2 cellular contexts compared by ENCODE assay signal in genomic region chr16:85536411-85537330, GRCh38.
TF ChIP-seq lines count a peak whose summit lies in the region.

No MANE protein-coding gene starts in this region.

TF ChIP-seq in K562, 482 proteins besides CTCF, POLR2A, EP300 and RAD21 (continued from another document and continues in another):
- TF ChIP-seq BCL6 (CRISPR knock-in tag; IDR thresholded peaks at IDR 0.05) (0 out of 2 replicates have a peak, but pooled peaks have one; percentile 0), CC2D1A (IDR thresholded peaks at IDR 0.05) (no peak), NELFE (IDR thresholded peaks at IDR 0.05; ENCODE audit: insufficient read depth, insufficient read length) (no peak), CTBP1 (IDR thresholded peaks at IDR 0.05; ENCODE audit: borderline replicate concordance) (peak; percentile 32; the same call in 1 of the 2 replicates), TCF15 (CRISPR knock-in tag; IDR thresholded peaks at IDR 0.05) (0 out of 2 replicates have a peak, but pooled peaks have one; percentile 13), KHSRP (IDR thresholded peaks at IDR 0.05) (no peak), BRF2 (IDR thresholded peaks at IDR 0.05; ENCODE audit: borderline replicate concordance, insufficient read depth, insufficient read length) (no peak), DLX4 (CRISPR knock-in tag; IDR thresholded peaks at IDR 0.05) (no peak), FOXK1 (CRISPR knock-in tag; IDR thresholded peaks at IDR 0.05; ENCODE audit: borderline replicate concordance) (no peak), TRIM24 (IDR thresholded peaks at IDR 0.05) (no peak), HMG20A (CRISPR knock-in tag; conservative IDR thresholded peaks at IDR 0.05) (no peak), MTA2 (IDR thresholded peaks at IDR 0.05; ENCODE audit: low read depth) (no peak), KDM5B (IDR thresholded peaks at IDR 0.05; ENCODE audit: insufficient replicate concordance, low read depth, low read length) (peak; percentile 86), GABPB2 (CRISPR knock-in tag; conservative IDR thresholded peaks at IDR 0.05) (no peak), DACH1 (IDR thresholded peaks at IDR 0.05; ENCODE audit: partially characterized antibody) (no peak), PBX2 (CRISPR knock-in tag; IDR thresholded peaks at IDR 0.05; ENCODE audit: low read depth) (no peak), PBX2 (tag; conservative IDR thresholded peaks at IDR 0.05; ENCODE audit: low read depth) (no peak), EP400 (IDR thresholded peaks at IDR 0.05) (no peak), PHF8 (IDR thresholded peaks at IDR 0.05; ENCODE audit: borderline replicate concordance, low read length) (peak; percentile 43; the same call in 1 of the 2 replicates), ZNF174 (CRISPR knock-in tag; IDR thresholded peaks at IDR 0.05) (no peak), ZNF717 (CRISPR knock-in tag; IDR thresholded peaks at IDR 0.05) (no peak)
- TF ChIP-seq, protein P1, sequence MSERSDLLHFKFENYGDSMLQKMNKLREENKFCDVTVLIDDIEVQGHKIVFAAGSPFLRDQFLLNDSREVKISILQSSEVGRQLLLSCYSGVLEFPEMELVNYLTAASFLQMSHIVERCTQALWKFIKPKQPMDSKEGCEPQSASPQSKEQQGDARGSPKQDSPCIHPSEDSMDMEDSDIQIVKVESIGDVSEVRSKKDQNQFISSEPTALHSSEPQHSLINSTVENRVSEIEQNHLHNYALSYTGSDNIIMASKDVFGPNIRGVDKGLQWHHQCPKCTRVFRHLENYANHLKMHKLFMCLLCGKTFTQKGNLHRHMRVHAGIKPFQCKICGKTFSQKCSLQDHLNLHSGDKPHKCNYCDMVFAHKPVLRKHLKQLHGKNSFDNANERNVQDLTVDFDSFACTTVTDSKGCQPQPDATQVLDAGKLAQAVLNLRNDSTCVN (CRISPR knock-in tag; IDR thresholded peaks at IDR 0.05), result no peak
- TF ChIP-seq, protein P2, sequence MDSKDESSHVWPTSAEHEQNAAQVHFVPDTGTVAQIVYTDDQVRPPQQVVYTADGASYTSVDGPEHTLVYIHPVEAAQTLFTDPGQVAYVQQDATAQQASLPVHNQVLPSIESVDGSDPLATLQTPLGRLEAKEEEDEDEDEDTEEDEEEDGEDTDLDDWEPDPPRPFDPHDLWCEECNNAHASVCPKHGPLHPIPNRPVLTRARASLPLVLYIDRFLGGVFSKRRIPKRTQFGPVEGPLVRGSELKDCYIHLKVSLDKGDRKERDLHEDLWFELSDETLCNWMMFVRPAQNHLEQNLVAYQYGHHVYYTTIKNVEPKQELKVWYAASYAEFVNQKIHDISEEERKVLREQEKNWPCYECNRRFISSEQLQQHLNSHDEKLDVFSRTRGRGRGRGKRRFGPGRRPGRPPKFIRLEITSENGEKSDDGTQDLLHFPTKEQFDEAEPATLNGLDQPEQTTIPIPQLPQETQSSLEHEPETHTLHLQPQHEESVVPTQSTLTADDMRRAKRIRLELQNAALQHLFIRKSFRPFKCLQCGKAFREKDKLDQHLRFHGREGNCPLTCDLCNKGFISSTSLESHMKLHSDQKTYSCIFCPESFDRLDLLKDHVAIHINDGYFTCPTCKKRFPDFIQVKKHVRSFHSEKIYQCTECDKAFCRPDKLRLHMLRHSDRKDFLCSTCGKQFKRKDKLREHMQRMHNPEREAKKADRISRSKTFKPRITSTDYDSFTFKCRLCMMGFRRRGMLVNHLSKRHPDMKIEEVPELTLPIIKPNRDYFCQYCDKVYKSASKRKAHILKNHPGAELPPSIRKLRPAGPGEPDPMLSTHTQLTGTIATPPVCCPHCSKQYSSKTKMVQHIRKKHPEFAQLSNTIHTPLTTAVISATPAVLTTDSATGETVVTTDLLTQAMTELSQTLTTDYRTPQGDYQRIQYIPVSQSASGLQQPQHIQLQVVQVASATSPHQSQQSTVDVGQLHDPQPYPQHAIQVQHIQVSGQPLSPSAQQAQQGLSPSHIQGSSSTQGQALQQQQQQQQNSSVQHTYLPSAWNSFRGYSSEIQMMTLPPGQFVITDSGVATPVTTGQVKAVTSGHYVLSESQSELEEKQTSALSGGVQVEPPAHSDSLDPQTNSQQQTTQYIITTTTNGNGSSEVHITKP (IDR thresholded peaks at IDR 0.05; ENCODE audit: partially characterized antibody), result no peak

TF ChIP-seq in HepG2, 621 proteins besides CTCF, POLR2A, EP300 and RAD21 (continued from another document and continues in another):
- TF ChIP-seq ZFX (CRISPR knock-in tag; IDR thresholded peaks at IDR 0.05; ENCODE audit: low read depth) (peak; percentile 59), ZZZ3 (CRISPR knock-in tag; IDR thresholded peaks at IDR 0.05; ENCODE audit: borderline replicate concordance) (no peak), SOX13 (IDR thresholded peaks at IDR 0.05) (no peak), SOX13 (CRISPR knock-in tag; conservative IDR thresholded peaks at IDR 0.05 in 1 of 2, IDR thresholded peaks at IDR 0.05 in 1 of 2) (peak in 1 of 2 experiments; percentile 48; a peak in 2 of 4 replicates), ATF3 (CRISPR knock-in tag; IDR thresholded peaks at IDR 0.05) (no peak), ZMYM4 (CRISPR knock-in tag; IDR thresholded peaks at IDR 0.05) (peak; percentile 68), ZNF10 (CRISPR knock-in tag; IDR thresholded peaks at IDR 0.05; ENCODE audit: borderline replicate concordance, low read depth) (0 out of 2 replicates have a peak, but pooled peaks have one; percentile 61), ZNF839 (CRISPR knock-in tag; IDR thresholded peaks at IDR 0.05; ENCODE audit: borderline replicate concordance) (peak; percentile 21; the same call in 1 of the 2 replicates), ZSCAN25 (CRISPR knock-in tag; IDR thresholded peaks at IDR 0.05) (peak; percentile 40; the same call in 1 of the 2 replicates), ZBTB7A (CRISPR knock-in tag; IDR thresholded peaks at IDR 0.05) (0 out of 2 replicates have a peak, but pooled peaks have one; percentile 30), NCOA5 (CRISPR knock-in tag; IDR thresholded peaks at IDR 0.05) (no peak), FUBP1 (CRISPR knock-in tag; IDR thresholded peaks at IDR 0.05; ENCODE audit: borderline replicate concordance) (peak; percentile 59; the same call in 1 of the 2 replicates), PAX8 (CRISPR knock-in tag; IDR thresholded peaks at IDR 0.05; ENCODE audit: borderline replicate concordance) (peak; percentile 52; the same call in 1 of the 2 replicates), ZNF605 (CRISPR knock-in tag; IDR thresholded peaks at IDR 0.05) (0 out of 2 replicates have a peak, but pooled peaks have one; percentile 41), BCL3 (CRISPR knock-in tag; IDR thresholded peaks at IDR 0.05) (0 out of 2 replicates have a peak, but pooled peaks have one; percentile 19), ZNF343 (CRISPR knock-in tag; IDR thresholded peaks at IDR 0.05) (peak; percentile 24; the same call in 1 of the 2 replicates), ETV5 (CRISPR knock-in tag; IDR thresholded peaks at IDR 0.05; ENCODE audit: borderline replicate concordance) (peak; percentile 73; the same call in 1 of the 2 replicates), CREBL2 (CRISPR knock-in tag; IDR thresholded peaks at IDR 0.05; ENCODE audit: borderline replicate concordance) (no peak), HMG20B (CRISPR knock-in tag; conservative IDR thresholded peaks at IDR 0.05) (no peak; the same call in 1 of the 2 replicates), ZNF704 (CRISPR knock-in tag; IDR thresholded peaks at IDR 0.05; ENCODE audit: borderline replicate concordance) (0 out of 2 replicates have a peak, but pooled peaks have one; percentile 44), FOXA1 (IDR thresholded peaks at IDR 0.05) (no peak), FOXA1 (CRISPR knock-in tag; IDR thresholded peaks at IDR 0.05) (no peak), SNAI1 (CRISPR knock-in tag; IDR thresholded peaks at IDR 0.05; ENCODE audit: borderline replicate concordance) (peak; percentile 84), PAXIP1 (CRISPR knock-in tag; conservative IDR thresholded peaks at IDR 0.05) (peak; percentile 35; the same call in 1 of the 2 replicates), CSRNP1 (CRISPR knock-in tag; IDR thresholded peaks at IDR 0.05) (0 out of 2 replicates have a peak, but pooled peaks have one; percentile 42), KLF13 (CRISPR knock-in tag; IDR thresholded peaks at IDR 0.05) (no peak)
- TF ChIP-seq, protein P3, sequence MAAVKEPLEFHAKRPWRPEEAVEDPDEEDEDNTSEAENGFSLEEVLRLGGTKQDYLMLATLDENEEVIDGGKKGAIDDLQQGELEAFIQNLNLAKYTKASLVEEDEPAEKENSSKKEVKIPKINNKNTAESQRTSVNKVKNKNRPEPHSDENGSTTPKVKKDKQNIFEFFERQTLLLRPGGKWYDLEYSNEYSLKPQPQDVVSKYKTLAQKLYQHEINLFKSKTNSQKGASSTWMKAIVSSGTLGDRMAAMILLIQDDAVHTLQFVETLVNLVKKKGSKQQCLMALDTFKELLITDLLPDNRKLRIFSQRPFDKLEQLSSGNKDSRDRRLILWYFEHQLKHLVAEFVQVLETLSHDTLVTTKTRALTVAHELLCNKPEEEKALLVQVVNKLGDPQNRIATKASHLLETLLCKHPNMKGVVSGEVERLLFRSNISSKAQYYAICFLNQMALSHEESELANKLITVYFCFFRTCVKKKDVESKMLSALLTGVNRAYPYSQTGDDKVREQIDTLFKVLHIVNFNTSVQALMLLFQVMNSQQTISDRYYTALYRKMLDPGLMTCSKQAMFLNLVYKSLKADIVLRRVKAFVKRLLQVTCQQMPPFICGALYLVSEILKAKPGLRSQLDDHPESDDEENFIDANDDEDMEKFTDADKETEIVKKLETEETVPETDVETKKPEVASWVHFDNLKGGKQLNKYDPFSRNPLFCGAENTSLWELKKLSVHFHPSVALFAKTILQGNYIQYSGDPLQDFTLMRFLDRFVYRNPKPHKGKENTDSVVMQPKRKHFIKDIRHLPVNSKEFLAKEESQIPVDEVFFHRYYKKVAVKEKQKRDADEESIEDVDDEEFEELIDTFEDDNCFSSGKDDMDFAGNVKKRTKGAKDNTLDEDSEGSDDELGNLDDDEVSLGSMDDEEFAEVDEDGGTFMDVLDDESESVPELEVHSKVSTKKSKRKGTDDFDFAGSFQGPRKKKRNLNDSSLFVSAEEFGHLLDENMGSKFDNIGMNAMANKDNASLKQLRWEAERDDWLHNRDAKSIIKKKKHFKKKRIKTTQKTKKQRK (IDR thresholded peaks at IDR 0.05; ENCODE audit: low read length), result no peak
